ENCODE assay signal across 7 cellular contexts in the genomic region with DNA sequence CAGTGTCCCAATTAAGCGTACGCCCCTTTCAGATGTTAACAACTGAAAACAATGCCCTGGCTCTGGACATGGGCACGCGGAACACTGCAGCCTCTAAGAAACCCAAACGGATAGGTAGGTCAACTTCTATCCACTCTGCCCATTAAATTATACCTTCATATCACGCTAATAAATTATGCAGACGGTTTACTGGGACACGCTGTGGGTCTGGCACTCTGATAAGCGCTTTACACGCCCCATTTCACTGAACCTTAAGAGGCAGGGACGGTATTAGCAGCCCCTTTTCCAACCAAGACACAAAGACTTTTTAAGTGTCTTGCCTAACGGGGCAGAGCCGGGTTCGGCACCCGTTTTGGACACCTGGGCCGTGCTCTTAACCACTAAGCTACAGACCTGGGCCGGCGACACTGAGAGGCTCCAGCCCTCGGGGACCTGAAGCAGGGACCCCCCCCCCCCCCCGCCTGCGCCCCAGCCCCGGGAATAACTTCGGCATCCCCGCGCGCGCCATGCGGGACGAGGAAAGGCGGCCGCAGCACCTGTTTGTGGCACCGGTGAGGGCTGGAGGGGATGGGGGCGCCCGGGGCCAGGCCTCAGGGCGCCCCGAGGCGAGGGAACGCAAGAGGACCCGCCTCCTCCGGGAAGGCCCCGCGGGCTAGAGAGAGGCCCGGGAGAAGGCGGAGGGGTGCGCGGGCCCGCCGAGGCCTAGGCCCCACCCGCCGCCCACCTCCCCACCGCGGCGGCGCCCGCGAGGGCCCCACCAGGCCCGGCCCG. TPM values are rescaled to one million over a fixed set of nuclear protein-coding genes. Genes with fewer than 3 reads are reported as not detected.
DNase-seq lines count a peak whose midpoint lies in the region; ATAC-seq, FAIRE-seq and TF ChIP-seq lines count a peak whose summit lies in the region.

No MANE protein-coding gene starts in this region.

- TF ChIP-seq CTCF in Peyer's patch (IDR thresholded peaks at IDR 0.05) (no peak), astrocyte of the spinal cord (IDR thresholded peaks at IDR 0.05; ENCODE audit: low read depth, low read length) (no peak), kidney epithelial cell (IDR thresholded peaks at IDR 0.05; ENCODE audit: insufficient read depth, low read length, poor library complexity, severe bottlenecking) (no peak), D721Med (IDR thresholded peaks at IDR 0.05; ENCODE audit: insufficient read depth, missing control alignments) (no peak)

- H3K4me3 ChIP-seq in Peyer's patch (peak overlapping the region; percentile 86 to 99 (median 91)), astrocyte of the spinal cord (ENCODE audit: low read depth, low read length) (peak overlapping the region; percentile 81), kidney epithelial cell (ENCODE audit: low read depth, low read length) (peak overlapping the region; percentile 71)

- H3K4me1 ChIP-seq in Peyer's patch = peaks cover 0 to 24% (median 5%) of the 10 kb centered on the region in 4 donors

- DNase-seq in Peyer's patch (peak in 2 of 3 donors; percentile 27 to 63), astrocyte of the spinal cord (ENCODE audit: low read depth, low spot score) (no peak), kidney epithelial cell (ENCODE audit: low read depth) (no peak), D721Med (ENCODE audit: insufficient read length, low spot score) (no peak)
- DNase-seq in stimulated activated CD4-positive, alpha-beta T cell treated with anti-CD3 and anti-CD28 coated beads, Interleukin-4, amount 100 ng/mL, for 1 hour = peak; percentile 53

- H3K27ac ChIP-seq in Peyer's patch = peak overlapping the region; percentile 92 to 98 (median 95)

- no peaks in the 10 kb centered on the region for H3K9me3 ChIP-seq in Peyer's patch

- in situ Hi-C loops in astrocyte of the spinal cord (cut with HindIII; ENCODE audit: low sequenced_read_pairs) = no loop called here

- H3K36me3 ChIP-seq in Peyer's patch = no peaks in the 10 kb centered on the region
- H3K36me3 ChIP-seq in kidney epithelial cell (ENCODE audit: control insufficient read depth, insufficient read depth, low read length) = no peaks in the 10 kb centered on the region

- H3K27me3 ChIP-seq in Peyer's patch = no peaks in the 10 kb centered on the region
- H3K27me3 ChIP-seq in kidney epithelial cell (ENCODE audit: control insufficient read depth, insufficient read depth, low read length) = no peaks in the 10 kb centered on the region

- ATAC-seq in GM18502 (IDR thresholded peaks at IDR 0.05; ENCODE audit: poor library complexity, unreplicated experiment) = peak; percentile 44
- peak; percentile 24 for ATAC-seq in HG02884 (IDR thresholded peaks at IDR 0.05; ENCODE audit: unreplicated experiment)

- no peak for FAIRE-seq in D721Med (lab: Jason Lieb, UNC)

- TF ChIP-seq POLR2A in Peyer's patch (IDR thresholded peaks at IDR 0.05) = no peak

RNA-seq across cellular contexts. Expression of a gene that starts 0.6 kb away (rescaled TPM):
- 10 to 100 TPM; 58.6 to 82.4 (median 75.2) TPM for total RNA-seq in Peyer's patch
- 72.5 and 81.6 TPM in 2 replicates for total RNA-seq in kidney epithelial cell

RNA-seq across cellular contexts. Expression of a gene that starts 31.7 kb away (rescaled TPM):
- total RNA-seq in Peyer's patch (10 to 100 TPM; 23.1 to 81.7 (median 39.2) TPM), kidney epithelial cell (49.6 and 52.2 TPM in 2 replicates)

Comparison
In these comparisons a context has a peak if more than half of its experiments do, and no peak if none do; other contexts are left out.
1. DNase-seq: peak in Peyer's patch (2 of 3) and stimulated activated CD4-positive, alpha-beta T cell treated with anti-CD3 and anti-CD28 coated beads, Interleukin-4, amount 100 ng/mL, for 1 hour (single experiment); none in astrocyte of the spinal cord (single experiment), kidney epithelial cell (single experiment) and D721Med (single experiment).
2. Peak in every context shown above with its lines, with median percentiles within 50 percentile points of each other: H3K4me3 ChIP-seq.